ENCODE assay signal across 34 cellular contexts in genomic region chr2:139550341-139550740, GRCh38.
"Had no signal": no experiment of that assay in that cellular context is flagged by ENCODE, and none has a peak within 500 bp of the region (broad histone marks: within the 10 kb centered on the region; RNA-seq: fewer than 3 reads in every experiment).

No MANE protein-coding gene starts in this region.

- H3K36me3 ChIP-seq: MG63 had no signal

- H3K9ac ChIP-seq: KMS-11 had no signal

- H3K27ac ChIP-seq: KMS-11 had no signal

- H3K4me3 ChIP-seq: MG63 had no signal

- DNase-seq: Karpas-422, Kasumi-1, MG63, MM.1S, MV-4-11, NCI-H1048, NCI-H1092, NCI-H1092 treated with DMSO at 0.1 percent for 48 hours, NCI-H1105, NCI-H1105 treated with DMSO at 0.1 percent for 48 hours, NCI-H1417, NCI-H1417 treated with DMSO at 0.1 percent for 48 hours, NCI-H1436, NCI-H1436 treated with DMSO at 0.1 percent for 48 hours, NCI-H146, NCI-H1694, NCI-H1694 treated with DMSO at 0.1 percent for 48 hours, NCI-H187, NCI-H187 treated with DMSO at 0.1 percent for 48 hours, NCI-H1930, NCI-H2029, NCI-H2029 treated with DMSO at 0.1 percent for 48 hours, NCI-H2081, NCI-H2081 treated with DMSO at 0.1 percent for 48 hours, NCI-H2107, NCI-H2171, NCI-H2171 treated with DMSO at 0.1 percent for 48 hours, NCI-H2227 treated with DMSO at 0.1 percent for 48 hours, NCI-H226, NCI-H345, NCI-H446, NCI-H446 treated with DMSO at 0.1 percent for 48 hours, NCI-H510A had no signal

- H3K4me2 ChIP-seq: KMS-11 had no signal

- H3K27me3 ChIP-seq: MG63 had no signal

- H3K9me3 ChIP-seq: MG63 had no signal
